In genomic region chr2:150472122-150472899, GRCh38 we compare ENCODE assay signal across 10 cellular contexts. TPM values are rescaled to one million over a fixed set of nuclear protein-coding genes. Genes with fewer than 3 reads are reported as not detected.
A peak's percentile ranks its signal among the peaks of the same experiment; 100 is the strongest.
DNase-seq lines count a peak whose midpoint lies in the region; ATAC-seq and TF ChIP-seq lines count a peak whose summit lies in the region.
"Had no signal": no experiment of that assay in that cellular context is flagged by ENCODE, and none has a peak within 500 bp of the region (broad histone marks: within the 10 kb centered on the region; RNA-seq: fewer than 3 reads in every experiment).

No MANE protein-coding gene starts in this region.

- peak overlapping the region; percentile 95 for H3K27ac ChIP-seq in GM23248
- peak overlapping the region; percentile 73 for H3K27ac ChIP-seq in SJSA1
- peak overlapping the region; percentile 25 to 97 (median 43) for H3K27ac ChIP-seq in heart left ventricle
- H3K27ac ChIP-seq: SK-N-MC had no signal

- intact Hi-C loops in heart left ventricle (cut with DNase I): no loop called here

- H3K4me1 ChIP-seq in GM23248 (ENCODE audit: insufficient read depth) (peaks cover 98% of the 10 kb centered on the region), SJSA1 (replicated peaks) (peaks cover 92% of the 10 kb centered on the region), heart left ventricle (peaks cover 9 to 61% (median 50%) of the 10 kb centered on the region in 12 donors)

- H3K27me3 Mint-ChIP-seq in type B pancreatic cell: no peaks in the 10 kb centered on the region
- H3K27me3 Mint-ChIP-seq: dendritic cell treated with granulocyte-macrophage colony-stimulating factor and Interleukin-4, amounts not matched to agents 40 ng/mL and 50 ng/mL, for 4 days had no signal

- TF ChIP-seq POLR2A in heart left ventricle (IDR thresholded peaks at IDR 0.05): no peak

- H3K9me3 ChIP-seq in GM23248 (ENCODE audit: low read depth): no peaks in the 10 kb centered on the region
- no peaks in the 10 kb centered on the region for H3K9me3 ChIP-seq in SJSA1 (replicated peaks)
- no peaks in the 10 kb centered on the region for H3K9me3 ChIP-seq in heart left ventricle

- peaks cover 96% of the 10 kb centered on the region for H3F3A ChIP-seq in GM23248 (ENCODE audit: insufficient read depth)

- peaks cover 86% of the 10 kb centered on the region for H3K36me3 ChIP-seq in GM23248 (ENCODE audit: low read depth)
- H3K36me3 ChIP-seq in SJSA1: peaks cover 95% of the 10 kb centered on the region
- H3K36me3 ChIP-seq in heart left ventricle: peaks cover 0 to 74% (median 40%) of the 10 kb centered on the region in 9 donors

- in situ Hi-C loops in GM23248 (cut with MboI): no loop called here

- peaks cover 89% of the 10 kb centered on the region for H3K4me1 Mint-ChIP-seq in type B pancreatic cell (ENCODE audit: unreplicated experiment)

- H3K9me2 ChIP-seq in GM23248 (ENCODE audit: insufficient read depth): no peaks in the 10 kb centered on the region

- 33 to 37% methylated on average over 5 of the region's 5 CpGs for WGBS in GM23248 (ENCODE audit: low coverage in 1 of 2, low lambda C conversion rate in 2 of 2, missing lambda C conversion rate in 2 of 2), 2 experiments
- 26 to 57% (median 44%) methylated on average over 5 of the region's 5 CpGs for WGBS in heart left ventricle, 4 donors

- peak; percentile 40 to 86 (median 82) for ATAC-seq in heart left ventricle

- peak overlapping the region; percentile 38 for H3K4me2 ChIP-seq in GM23248 (ENCODE audit: unreplicated experiment)

- H3K4me3 ChIP-seq in GM23248 (0 out of 2 replicates have a peak overlapping the region, but pooled peaks have one; percentile 16), SJSA1 (no peak overlapping the region), heart left ventricle (no peak overlapping the region)
- H3K4me3 ChIP-seq: SK-N-MC had no signal

- H3K79me2 ChIP-seq in GM23248 (ENCODE audit: insufficient read depth): peaks cover 90% of the 10 kb centered on the region

- H3K27ac Mint-ChIP-seq in type B pancreatic cell: peak overlapping the region; percentile 96
- H3K27ac Mint-ChIP-seq: dendritic cell treated with granulocyte-macrophage colony-stimulating factor and Interleukin-4, amounts not matched to agents 40 ng/mL and 50 ng/mL, for 4 days had no signal

- peak overlapping the region; percentile 42 for H3K4me3 Mint-ChIP-seq in type B pancreatic cell
- H3K4me3 Mint-ChIP-seq: dendritic cell treated with granulocyte-macrophage colony-stimulating factor and Interleukin-4, amounts not matched to agents 40 ng/mL and 50 ng/mL, for 4 days had no signal

- TF ChIP-seq CTCF in heart left ventricle (IDR thresholded peaks at IDR 0.05) (no peak), type B pancreatic cell (conservative IDR thresholded peaks at IDR 0.05) (no peak)

- H3K9me3 Mint-ChIP-seq in type B pancreatic cell: peaks cover 5% of the 10 kb centered on the region
- H3K9me3 Mint-ChIP-seq: dendritic cell treated with granulocyte-macrophage colony-stimulating factor and Interleukin-4, amounts not matched to agents 40 ng/mL and 50 ng/mL, for 4 days had no signal

- DNase-seq in GM23248: peak; percentile 93
- peak; percentile 90 to 92 for DNase-seq in SJSA1 (ENCODE audit: low read depth in 1 of 2, low spot score in 2 of 2)
- DNase-seq in heart left ventricle: peak; percentile 59 to 80 (median 63)
- DNase-seq in type B pancreatic cell (ENCODE audit: extremely low spot score, unreplicated experiment): no peak
- DNase-seq in hypothalamus (lab: John Stamatoyannopoulos, UW): no peak
- no peak for DNase-seq in stimulated activated CD4-positive, alpha-beta T cell treated with anti-CD3 and anti-CD28 coated beads, Interleukin-2, amount 100 ng/mL, for 48 hours
- no peak for DNase-seq in NCI-H510A treated with DMSO at 0.1 percent for 48 hours (lab: John Stamatoyannopoulos, UW)
- no peak for DNase-seq in stimulated activated CD4-positive, alpha-beta T cell treated with anti-CD3 and anti-CD28 coated beads, Interleukin-2, amount 100 ng/mL, for 24 hours

- H3K36me3 Mint-ChIP-seq in type B pancreatic cell: peaks cover 86% of the 10 kb centered on the region

- H2AFZ ChIP-seq in GM23248: no peak overlapping the region

- peak overlapping the region; percentile 51 for H3K9ac ChIP-seq in GM23248

- peaks cover 18% of the 10 kb centered on the region; the same call in 1 of the 2 replicates for H4K20me1 ChIP-seq in GM23248 (ENCODE audit: insufficient read depth)

- H3K27me3 ChIP-seq in GM23248 (replicated peaks; ENCODE audit: insufficient read depth) (no peaks in the 10 kb centered on the region), SJSA1 (replicated peaks) (no peaks in the 10 kb centered on the region), heart left ventricle (no peaks in the 10 kb centered on the region)

RNA-seq across cellular contexts. Expression of gene RND3, which starts 15.2 kb away (rescaled TPM):
- total RNA-seq in GM23248 (2014; rRNA removed; shearing (Covaris generic)): 244 and 271 TPM in 2 replicates
- polyA plus RNA-seq in GM23248 (2016; fragmentation: Nextera tagmentation; extraction: Ambion mirVana): 198 and 199 TPM in 2 replicates
- 170 and 178 TPM in 2 replicates for total RNA-seq in SJSA1 (2014; rRNA removed; shearing (Covaris generic))
- 10 to 100 TPM; 16.8 to 40.1 (median 30.2) TPM for total RNA-seq in heart left ventricle
- 10 to 100 TPM; 17.1 to 30.6 TPM for polyA plus RNA-seq in heart left ventricle
- 161 and 169 TPM in 2 replicates for total RNA-seq in type B pancreatic cell (ENCODE audit: low replicate concordance)

Comparison
In these comparisons a context has a peak if more than half of its experiments do, and no peak if none do; other contexts are left out.
1. DNase-seq: peak in GM23248 (single experiment), SJSA1 (2 of 2) and heart left ventricle (5 of 5); none in type B pancreatic cell (single experiment), hypothalamus (0 of 51), stimulated activated CD4-positive, alpha-beta T cell treated with anti-CD3 and anti-CD28 coated beads, Interleukin-2, amount 100 ng/mL, for 48 hours (0 of 2), NCI-H510A treated with DMSO at 0.1 percent for 48 hours (single experiment) and stimulated activated CD4-positive, alpha-beta T cell treated with anti-CD3 and anti-CD28 coated beads, Interleukin-2, amount 100 ng/mL, for 24 hours (0 of 2).
2. H3K27ac ChIP-seq: peak in every context shown above with its lines; median percentile 95 in GM23248; 73 in SJSA1; 43 in heart left ventricle.